Comparison of ENCODE assay signal across 21 cellular contexts in the genomic region with DNA sequence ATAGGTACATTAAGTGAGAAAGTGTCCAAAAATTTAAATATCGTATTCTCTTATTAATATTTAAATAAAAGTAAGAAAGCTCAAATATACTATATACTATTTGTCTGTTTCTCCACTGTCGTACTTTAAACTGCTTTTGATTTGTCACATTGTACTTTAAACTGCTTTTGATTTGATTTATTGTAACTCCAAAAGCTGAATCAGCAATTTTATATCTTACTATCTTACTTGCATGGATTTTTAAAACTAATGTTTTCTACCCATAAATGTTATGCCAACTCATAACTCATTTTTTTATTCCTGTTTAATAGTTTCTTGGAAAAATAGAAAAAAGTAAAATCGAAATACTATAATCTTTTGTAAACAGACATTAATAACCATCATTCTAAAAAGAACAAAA.
A peak's percentile ranks its signal among the peaks of the same experiment; 100 is the strongest.
DNase-seq lines count a peak whose midpoint lies in the region; ATAC-seq, FAIRE-seq and TF ChIP-seq lines count a peak whose summit lies in the region.
"Had no signal": no experiment of that assay in that cellular context is flagged by ENCODE, and none has a peak within 500 bp of the region (broad histone marks: within the 10 kb centered on the region; RNA-seq: fewer than 3 reads in every experiment).

No MANE protein-coding gene starts in this region.

- TF ChIP-seq RAD21 in A549 (conservative IDR thresholded peaks at IDR 0.05 in 1 of 2, IDR thresholded peaks at IDR 0.05 in 1 of 2) (no peak), K562 (CRISPR knock-in tag; conservative IDR thresholded peaks at IDR 0.05 in 1 of 2, IDR thresholded peaks at IDR 0.05 in 1 of 2) (no peak)

- H3K9ac ChIP-seq in K562 (ENCODE audit: insufficient read depth in 1 of 2, low read depth in 2 of 2, low read length in 2 of 2) (no peak overlapping the region), kidney (ENCODE audit: low read length in 2 of 2) (no peak overlapping the region)
- H3K9ac ChIP-seq: BLaER1 treated with 17β-estradiol and CSF1 and Interleukin-3, amounts not matched to agents 10 nM and 100 nM; GM23248 had no signal

- H4K20me1 ChIP-seq in K562 (replicated peaks; ENCODE audit: control insufficient read depth, insufficient read depth, low read length) = no peaks in the 10 kb centered on the region
- H4K20me1 ChIP-seq: BLaER1 treated with 17β-estradiol and CSF1 and Interleukin-3, amounts not matched to agents 10 nM and 100 nM had no signal

- 25% methylated on average over 3 of the region's 3 CpGs for WGBS in A549 (ENCODE audit: missing lambda C conversion rate)
- 0% methylated on average over 3 of the region's 3 CpGs for WGBS in K562 (ENCODE audit: insufficient coverage, low coverage, missing lambda C conversion rate)

- CTCF ChIA-PET in A549 (lab: Yijun Ruan, JAX) (no interaction called here), K562 (lab: Yijun Ruan, JAX; ENCODE audit: low intra/inter-chr PET ratio) (no interaction called here)

- intact Hi-C loops in K562 (cut with micrococcal nuclease) = no loop called here
- intact Hi-C loops in kidney (cut with DNase I) = no loop called here

- no peaks in the 10 kb centered on the region for H3K36me3 ChIP-seq in K562 (ENCODE audit: control insufficient read depth, insufficient read depth, low read length)
- H3K36me3 ChIP-seq in kidney (ENCODE audit: control insufficient read depth in 1 of 2, insufficient read depth in 2 of 2, low read length in 2 of 2) = no peaks in the 10 kb centered on the region
- H3K36me3 ChIP-seq: BE2C had no signal

- no TSS peak for BruUV-seq in K562 (replicated peaks; lab: Mats Ljungman, UMichigan)

- H3K4me2 ChIP-seq in A549 (no peak overlapping the region), K562 (ENCODE audit: insufficient read depth, low read length) (no peak overlapping the region)
- H3K4me2 ChIP-seq: BLaER1 treated with 17β-estradiol and CSF1 and Interleukin-3, amounts not matched to agents 10 nM and 100 nM had no signal

- H3K27me3 ChIP-seq in K562 (ENCODE audit: control insufficient read depth in 2 of 2, insufficient read depth in 2 of 2, low read length in 2 of 2) = no peaks in the 10 kb centered on the region
- H3K27me3 ChIP-seq: BE2C; BLaER1 treated with 17β-estradiol and CSF1 and Interleukin-3, amounts not matched to agents 10 nM and 100 nM had no signal

- in situ Hi-C loops in K562 (cut with MboI) = no loop called here

- no peak for ATAC-seq in A549
- no peak for ATAC-seq in K562
- ATAC-seq: GM12878, HCT116 had no signal

- no peak overlapping the region for H3K4me3 ChIP-seq in A549
- H3K4me3 ChIP-seq in K562 = no peak overlapping the region
- no peak overlapping the region for H3K4me3 ChIP-seq in kidney (ENCODE audit: low read length in 2 of 2)
- H3K4me3 ChIP-seq: BLaER1 treated with 17β-estradiol and CSF1 and Interleukin-3, amounts not matched to agents 10 nM and 100 nM; GM12878; GM23248 had no signal

- TF ChIP-seq EP300 in A549 (IDR thresholded peaks at IDR 0.05) (no peak), K562 (IDR thresholded peaks at IDR 0.05; ENCODE audit: low read length) (no peak)

- no peaks in the 10 kb centered on the region for H3K9me1 ChIP-seq in K562 (ENCODE audit: control insufficient read depth, insufficient read depth, low read length)

- no peak overlapping the region for H2AFZ ChIP-seq in K562 (ENCODE audit: low read depth, low read length)
- H2AFZ ChIP-seq: GM23248 had no signal

- POLR2A ChIA-PET in A549 (lab: Yijun Ruan, JAX) = no interaction called here
- POLR2A ChIA-PET in K562 (lab: Yijun Ruan, JAX) = no interaction called here

- no peaks in the 10 kb centered on the region for H3K4me1 ChIP-seq in A549
- no peaks in the 10 kb centered on the region for H3K4me1 ChIP-seq in K562 (replicated peaks in 1 of 2; ENCODE audit: control insufficient read depth in 2 of 2, insufficient read depth in 2 of 2, low read length in 2 of 2)
- no peaks in the 10 kb centered on the region for H3K4me1 ChIP-seq in kidney (ENCODE audit: control insufficient read depth in 1 of 2, insufficient read depth in 1 of 2, low read depth in 1 of 2, low read length in 2 of 2)
- H3K4me1 ChIP-seq: BE2C; BLaER1 treated with 17β-estradiol and CSF1 and Interleukin-3, amounts not matched to agents 10 nM and 100 nM had no signal

- no peak for DNase-seq in A549 (ENCODE audit: low read depth in 1 of 2, low spot score in 1 of 2)
- DNase-seq in K562 (ENCODE audit: extremely low read depth in 1 of 4, low spot score in 3 of 4) = no peak
- DNase-seq in kidney = no peak
- DNase-seq in glomerular visceral epithelial cell (ENCODE audit: extremely low spot score) = no peak
- no peak for DNase-seq in cerebellum (ENCODE audit: low spot score)
- no peak for DNase-seq in superior temporal gyrus (ENCODE audit: extremely low spot score)
- DNase-seq: ACHN; AML-193; BE2C; CD4-positive, alpha-beta T cell; CD8-positive, alpha-beta memory T cell; DMS 273 treated with DMSO at 0.1 percent for 48 hours; DMS79; EL; GDM1; GM23248; H9 had no signal

- no peaks in the 10 kb centered on the region for H3K9me3 ChIP-seq in A549
- peaks cover 2% of the 10 kb centered on the region; the same call in 1 of the 2 replicates for H3K9me3 ChIP-seq in K562 (replicated peaks; ENCODE audit: control insufficient read depth, insufficient read depth, low read depth, low read length)
- peaks cover 3 to 12% of the 10 kb centered on the region in 2 donors for H3K9me3 ChIP-seq in kidney (ENCODE audit: control insufficient read depth in 1 of 2, low read length in 2 of 2)
- H3K9me3 ChIP-seq: BE2C had no signal

- FAIRE-seq in A549 (lab: Jason Lieb, UNC) = no peak
- FAIRE-seq in K562 (lab: Jason Lieb, UNC) = no peak
- FAIRE-seq in kidney (lab: Jason Lieb, UNC) = peak; percentile 62
- FAIRE-seq: GM12878, GM19239 had no signal

- H3K27ac ChIP-seq in A549 = no peak overlapping the region
- no peak overlapping the region for H3K27ac ChIP-seq in K562 (ENCODE audit: extremely low read depth, low read depth, low read length)
- no peak overlapping the region for H3K27ac ChIP-seq in kidney (ENCODE audit: low read depth in 2 of 2, low read length in 2 of 2)
- H3K27ac ChIP-seq: BLaER1 treated with 17β-estradiol and CSF1 and Interleukin-3, amounts not matched to agents 10 nM and 100 nM; GM23248 had no signal

- TF ChIP-seq POLR2A in A549 (IDR thresholded peaks at IDR 0.05; ENCODE audit: low read length) = no peak
- no peak for TF ChIP-seq POLR2A in K562 (conservative IDR thresholded peaks at IDR 0.05)

- TF ChIP-seq CTCF in A549 (IDR thresholded peaks at IDR 0.05) (no peak), K562 (IDR thresholded peaks at IDR 0.05 in 2 of 3, conservative IDR thresholded peaks at IDR 0.05 in 1 of 3; ENCODE audit: insufficient read depth in 2 of 3, low read depth in 1 of 3, low read length in 3 of 3) (no peak), kidney (IDR thresholded peaks at IDR 0.05; ENCODE audit: borderline replicate concordance, extremely low read depth, insufficient read depth) (no peak)

- H3K79me2 ChIP-seq in K562 (ENCODE audit: control insufficient read depth, insufficient read depth, low read length) = no peaks in the 10 kb centered on the region

TF ChIP-seq in A549, 52 proteins besides CTCF, POLR2A, EP300 and RAD21:
- TF ChIP-seq PHF8 (IDR thresholded peaks at IDR 0.05; ENCODE audit: borderline replicate concordance, low read depth) (no peak), HOXB5 (CRISPR knock-in tag; IDR thresholded peaks at IDR 0.05) (no peak), EHF (CRISPR knock-in tag; IDR thresholded peaks at IDR 0.05) (no peak), MAFK (IDR thresholded peaks at IDR 0.05; ENCODE audit: partially characterized antibody) (peak; percentile 94)

TF ChIP-seq in K562, 482 proteins besides CTCF, POLR2A, EP300 and RAD21 (continues in another document):
- no peak for TF ChIP-seq ZNF431 (CRISPR knock-in tag; IDR thresholded peaks at IDR 0.05)
